8 cellular contexts compared by ENCODE assay signal in the genomic region with DNA sequence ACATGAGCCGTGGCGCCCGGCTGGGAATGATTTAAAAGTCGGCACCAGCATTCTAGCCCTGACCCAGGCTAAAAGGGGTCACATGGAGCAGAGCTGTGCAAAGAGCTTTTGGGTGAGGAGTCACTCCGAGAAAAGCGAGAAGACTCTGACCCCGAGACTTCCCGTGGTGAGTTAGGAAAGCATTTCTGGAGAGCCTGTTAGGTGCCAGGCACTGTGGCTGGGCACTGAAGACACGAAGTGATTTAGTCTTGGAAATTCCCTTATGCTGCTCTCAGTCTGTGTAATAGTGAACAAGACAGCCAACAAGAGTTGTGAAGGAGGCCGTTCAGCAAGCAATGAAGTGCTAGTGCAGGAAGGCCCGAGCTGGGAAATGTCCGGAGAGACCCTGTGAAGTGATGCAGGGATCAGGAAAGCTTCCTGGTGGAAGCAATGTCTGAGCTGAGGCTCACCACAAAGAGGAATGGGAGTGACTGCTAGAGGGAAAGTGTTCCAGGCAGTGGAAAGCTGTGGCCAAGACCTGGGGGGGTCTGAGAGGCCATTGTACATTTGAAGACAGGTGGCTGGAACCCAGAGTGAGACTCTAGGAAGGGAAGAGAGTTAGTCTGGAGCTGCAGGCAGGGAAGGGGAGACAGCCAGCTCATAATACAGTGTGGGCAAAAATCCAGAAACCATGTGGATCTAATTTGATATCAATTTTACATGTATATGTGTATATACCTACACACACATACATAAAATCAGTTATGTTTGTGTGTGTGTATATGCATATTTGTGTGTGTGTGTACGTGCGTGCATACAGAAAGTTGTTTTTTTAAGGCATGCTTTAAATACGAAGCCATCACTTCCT. TPM values are rescaled to one million over a fixed set of nuclear protein-coding genes. Genes with fewer than 3 reads are reported as not detected.
A peak's percentile ranks its signal among the peaks of the same experiment; 100 is the strongest.
DNase-seq lines count a peak whose midpoint lies in the region; ATAC-seq lines count a peak whose summit lies in the region.

No MANE protein-coding gene starts in this region.

- H3K27ac Mint-ChIP-seq in activated T-cell treated with anti-CD3 and anti-CD28 coated beads, Interleukin-2, amount 50 U/mL, for 24 hours: peak overlapping the region; percentile 88
- no peak overlapping the region for H3K27ac Mint-ChIP-seq in activated T-cell treated with anti-CD3 and anti-CD28 coated beads, Interleukin-2, amount 50 U/mL, for 72 hours

- H3K4me3 Mint-ChIP-seq in activated T-cell treated with anti-CD3 and anti-CD28 coated beads, Interleukin-2, amount 50 U/mL, for 24 hours: peak overlapping the region; percentile 41
- peak overlapping the region; percentile 49 to 67 for H3K4me3 Mint-ChIP-seq in activated T-cell treated with anti-CD3 and anti-CD28 coated beads, Interleukin-2, amount 50 U/mL, for 72 hours

- H3K9me3 Mint-ChIP-seq in activated T-cell treated with anti-CD3 and anti-CD28 coated beads, Interleukin-2, amount 50 U/mL, for 24 hours: no peaks in the 10 kb centered on the region
- H3K9me3 Mint-ChIP-seq in activated T-cell treated with anti-CD3 and anti-CD28 coated beads, Interleukin-2, amount 50 U/mL, for 72 hours: no peaks in the 10 kb centered on the region

- no peaks in the 10 kb centered on the region for H3K27me3 Mint-ChIP-seq in activated T-cell treated with anti-CD3 and anti-CD28 coated beads, Interleukin-2, amount 50 U/mL, for 24 hours
- no peaks in the 10 kb centered on the region for H3K27me3 Mint-ChIP-seq in activated T-cell treated with anti-CD3 and anti-CD28 coated beads, Interleukin-2, amount 50 U/mL, for 72 hours (ENCODE audit: low read depth)

- ATAC-seq in activated T-cell treated with anti-CD3 and anti-CD28 coated beads, Interleukin-2, amount 50 U/mL, for 72 hours (replicated peaks in 1 of 2): peak; percentile 43 to 47
- ATAC-seq in GM21423 (IDR thresholded peaks at IDR 0.05; ENCODE audit: unreplicated experiment): no peak

- H3K36me3 Mint-ChIP-seq in activated T-cell treated with anti-CD3 and anti-CD28 coated beads, Interleukin-2, amount 50 U/mL, for 24 hours (ENCODE audit: low read depth): peaks cover 54% of the 10 kb centered on the region
- H3K36me3 Mint-ChIP-seq in activated T-cell treated with anti-CD3 and anti-CD28 coated beads, Interleukin-2, amount 50 U/mL, for 72 hours (ENCODE audit: insufficient read depth in 2 of 2): peaks cover 1 to 9% of the 10 kb centered on the region in 2 donors

- DNase-seq in activated T-cell treated with anti-CD3 and anti-CD28 coated beads, Interleukin-2, amount 50 U/mL, for 24 hours: no peak
- DNase-seq in activated T-cell treated with anti-CD3 and anti-CD28 coated beads for 4 hours: no peak
- peak; percentile 22 to 28 for DNase-seq in activated T-cell treated with anti-CD3 and anti-CD28 coated beads, Interleukin-2, amount 50 U/mL, for 72 hours
- DNase-seq in kidney tubule cell (ENCODE audit: low spot score): peak; percentile 64
- no peak for DNase-seq in substantia nigra (lab: John Stamatoyannopoulos, UW)
- no peak for DNase-seq in AG08395 (ENCODE audit: low spot score)
- no peak for DNase-seq in DMS79 treated with DMSO at 0.1 percent for 48 hours (lab: John Stamatoyannopoulos, UW)

- H3K27ac ChIP-seq in substantia nigra (ENCODE audit: low read depth, low read length, poor library complexity, severe bottlenecking): peak overlapping the region; percentile 17

- peaks cover 90% of the 10 kb centered on the region for H3K4me1 Mint-ChIP-seq in activated T-cell treated with anti-CD3 and anti-CD28 coated beads, Interleukin-2, amount 50 U/mL, for 24 hours (ENCODE audit: low read depth)
- H3K4me1 Mint-ChIP-seq in activated T-cell treated with anti-CD3 and anti-CD28 coated beads, Interleukin-2, amount 50 U/mL, for 72 hours (ENCODE audit: low read depth): peaks cover 88% of the 10 kb centered on the region

RNA-seq across cellular contexts. Expression of gene MARK2, which starts 31.7 kb away (rescaled TPM):
- 10 to 100 TPM; 29.0 to 30.0 TPM for total RNA-seq in activated T-cell treated with anti-CD3 and anti-CD28 coated beads, Interleukin-2, amount 50 U/mL, for 72 hours

RNA-seq across cellular contexts. Expression of gene RCOR2, which starts 46.4 kb away (rescaled TPM):
- total RNA-seq in activated T-cell treated with anti-CD3 and anti-CD28 coated beads, Interleukin-2, amount 50 U/mL, for 72 hours: under 1 TPM; 0.39 to 0.96 TPM

RNA-seq across cellular contexts. Expression of gene SPINDOC, which starts 57.3 kb away (rescaled TPM):
- 10 to 100 TPM; 21.9 to 26.7 TPM for total RNA-seq in activated T-cell treated with anti-CD3 and anti-CD28 coated beads, Interleukin-2, amount 50 U/mL, for 72 hours

Comparison
In these comparisons a context has a peak if more than half of its experiments do, and no peak if none do; other contexts are left out.
1. DNase-seq: peak in activated T-cell treated with anti-CD3 and anti-CD28 coated beads, Interleukin-2, amount 50 U/mL, for 72 hours (2 of 2) and kidney tubule cell (single experiment); none in activated T-cell treated with anti-CD3 and anti-CD28 coated beads, Interleukin-2, amount 50 U/mL, for 24 hours (single experiment), activated T-cell treated with anti-CD3 and anti-CD28 coated beads for 4 hours (single experiment), substantia nigra (0 of 49), AG08395 (single experiment) and DMS79 treated with DMSO at 0.1 percent for 48 hours (single experiment).